31 cellular contexts compared by ENCODE assay signal in the genomic region with DNA sequence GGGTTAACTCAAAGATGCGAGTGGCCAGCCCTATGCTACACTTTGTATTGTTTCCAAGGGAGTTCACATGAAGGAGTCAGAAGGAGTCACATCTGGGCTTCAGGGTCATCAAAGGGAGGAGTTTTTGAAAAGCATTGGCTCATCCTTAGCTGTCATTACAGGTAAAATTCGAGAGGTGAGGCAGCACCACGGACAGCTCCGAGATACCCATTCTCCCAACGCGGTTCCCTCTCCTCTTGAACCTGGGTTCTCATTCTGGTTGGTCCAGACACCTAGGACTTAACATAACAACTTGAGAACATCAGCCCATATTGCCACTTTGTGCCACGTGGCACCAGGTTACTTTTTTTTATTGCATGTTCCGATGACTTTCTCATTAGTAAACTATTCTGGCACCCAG.
"Had no signal": no experiment of that assay in that cellular context is flagged by ENCODE, and none has a peak within 500 bp of the region (broad histone marks: within the 10 kb centered on the region; RNA-seq: fewer than 3 reads in every experiment).

No MANE protein-coding gene starts in this region.

- H3K27me3 Mint-ChIP-seq: activated B cell treated with CpG ODN at 0.5 μM for 24 hours; natural killer cell treated with Interleukin-12 subunit alpha and Interleukin-12 subunit beta and Interleukin-15 and Interleukin-18, amount 100 ng/mL, for 72 hours; stimulated activated naive B cell treated with anti-CD40 and anti-IgM and Interleukin-4, amounts not matched to agents 10 μg/mL and 1 μg/mL and 100 μg/mL, for 72 hours; T-helper 17 cell had no signal

- H3K4me1 ChIP-seq: adrenal gland, body of pancreas, gastrocnemius medialis, lower lobe of right lung, right atrium auricular region, suprapubic skin, tibial artery, upper lobe of right lung had no signal

- DNase-seq: activated B cell treated with CpG ODN at 0.5 μM for 24 hours; activated CD4-positive, alpha-beta T cell treated with anti-CD3 and anti-CD28 coated beads, Interleukin-2, amount 50 U/mL, for 4 hours; activated CD8-positive, alpha-beta memory T cell treated with anti-CD3 and anti-CD28 coated beads, Interleukin-2, amount 50 U/mL, for 4 hours; activated effector memory CD4-positive, alpha-beta T cell treated with anti-CD3 and anti-CD28 coated beads, Interleukin-2, amount 50 U/mL, for 16 hours; activated T-cell treated with anti-CD3 and anti-CD28 coated beads, Interleukin-2, amount 50 U/mL, for 1 hour; adrenal gland; aorta; body of pancreas; cerebellar nuclear complex; dorsolateral prefrontal cortex; effector memory CD4-positive, alpha-beta T cell; erythroblast; gastrocnemius medialis; glutamatergic neuron; immature natural killer cell; kidney; lower lobe of right lung; mesenchymal stem cell; stimulated activated CD4-positive, alpha-beta T cell treated with anti-CD3 and anti-CD28 coated beads, Interleukin-15, amount 100 ng/mL, for 24 hours; stimulated activated naive B cell treated with anti-CD40 and anti-IgM and Interleukin-4, amounts not matched to agents 10 μg/mL and 1 μg/mL and 100 μg/mL, for 72 hours; T-helper 17 cell; T1000; tibial artery; upper lobe of right lung had no signal

- H3K9me3 ChIP-seq: adrenal gland, body of pancreas, gastrocnemius medialis, lower lobe of right lung, right atrium auricular region, suprapubic skin, tibial artery, upper lobe of right lung had no signal

- H3K36me3 ChIP-seq: adrenal gland, gastrocnemius medialis, lower lobe of right lung, right atrium auricular region, suprapubic skin, tibial artery, upper lobe of right lung had no signal

- FAIRE-seq: kidney had no signal

- ATAC-seq: activated naive CD4-positive, alpha-beta T cell treated with anti-CD3 and anti-CD28 coated beads, Interleukin-2, amount 50 U/mL, for 72 hours; body of pancreas; gastrocnemius medialis; left lobe of liver; lower lobe of right lung; natural killer cell treated with Interleukin-12 subunit alpha and Interleukin-12 subunit beta and Interleukin-15 and Interleukin-18, amount 100 ng/mL, for 72 hours; stimulated activated naive B cell treated with anti-CD40 and anti-IgM and Interleukin-4, amounts not matched to agents 10 μg/mL and 1 μg/mL and 100 μg/mL, for 72 hours; T-helper 17 cell; upper lobe of right lung had no signal

- H3K36me3 Mint-ChIP-seq: activated naive CD4-positive, alpha-beta T cell treated with anti-CD3 and anti-CD28 coated beads, Interleukin-2, amount 50 U/mL, for 72 hours; immature natural killer cell; natural killer cell treated with Interleukin-12 subunit alpha and Interleukin-12 subunit beta and Interleukin-15 and Interleukin-18, amount 100 ng/mL, for 72 hours; stimulated activated naive B cell treated with anti-CD40 and anti-IgM and Interleukin-4, amounts not matched to agents 10 μg/mL and 1 μg/mL and 100 μg/mL, for 72 hours had no signal

- H3K4me3 Mint-ChIP-seq: activated B cell treated with CpG ODN at 0.5 μM for 24 hours; activated T-helper 1 cell treated with anti-CD3 and anti-CD28 coated beads, Interleukin-12 subunit alpha, Interleukin-12 subunit beta, Interleukin-2, Interleukin-4 antibody, amounts not matched to agents 30 ng/mL and 10 ng/mL and 1 ng/mL, durations not matched to agents 14 hours and 24 hours and 36 hours; immature natural killer cell; natural killer cell treated with Interleukin-12 subunit alpha and Interleukin-12 subunit beta and Interleukin-15 and Interleukin-18, amount 100 ng/mL, for 72 hours; stimulated activated naive B cell treated with anti-CD40 and anti-IgM and Interleukin-4, amounts not matched to agents 10 μg/mL and 1 μg/mL and 100 μg/mL, for 72 hours; T-helper 17 cell had no signal

- H3K4me3 ChIP-seq: adrenal gland, body of pancreas, coronary artery, dorsolateral prefrontal cortex, gastrocnemius medialis, lower lobe of right lung, right atrium auricular region, suprapubic skin, tibial artery, upper lobe of right lung had no signal

- H3K27me3 ChIP-seq: adrenal gland, body of pancreas, dorsolateral prefrontal cortex, gastrocnemius medialis, right atrium auricular region, suprapubic skin, tibial artery, upper lobe of right lung had no signal

- H3K27ac ChIP-seq: adrenal gland, body of pancreas, coronary artery, dorsolateral prefrontal cortex, gastrocnemius medialis, lower lobe of right lung, right atrium auricular region, suprapubic skin, tibial artery, upper lobe of right lung had no signal

- H3K27ac Mint-ChIP-seq: activated B cell treated with CpG ODN at 0.5 μM for 24 hours; activated naive CD4-positive, alpha-beta T cell treated with anti-CD3 and anti-CD28 coated beads, Interleukin-2, amount 50 U/mL, for 72 hours; activated T-helper 1 cell treated with anti-CD3 and anti-CD28 coated beads, Interleukin-12 subunit alpha, Interleukin-12 subunit beta, Interleukin-2, Interleukin-4 antibody, amounts not matched to agents 30 ng/mL and 10 ng/mL and 1 ng/mL, durations not matched to agents 14 hours and 24 hours and 36 hours; immature natural killer cell; natural killer cell treated with Interleukin-12 subunit alpha and Interleukin-12 subunit beta and Interleukin-15 and Interleukin-18, amount 100 ng/mL, for 72 hours; stimulated activated naive B cell treated with anti-CD40 and anti-IgM and Interleukin-4, amounts not matched to agents 10 μg/mL and 1 μg/mL and 100 μg/mL, for 72 hours; T-helper 17 cell had no signal

- H3K9me3 Mint-ChIP-seq: activated B cell treated with CpG ODN at 0.5 μM for 24 hours; activated naive CD4-positive, alpha-beta T cell treated with anti-CD3 and anti-CD28 coated beads, Interleukin-2, amount 50 U/mL, for 72 hours; activated T-helper 1 cell treated with anti-CD3 and anti-CD28 coated beads, Interleukin-12 subunit alpha, Interleukin-12 subunit beta, Interleukin-2, Interleukin-4 antibody, amounts not matched to agents 30 ng/mL and 10 ng/mL and 1 ng/mL, durations not matched to agents 14 hours and 24 hours and 36 hours; immature natural killer cell; natural killer cell treated with Interleukin-12 subunit alpha and Interleukin-12 subunit beta and Interleukin-15 and Interleukin-18, amount 100 ng/mL, for 72 hours; stimulated activated naive B cell treated with anti-CD40 and anti-IgM and Interleukin-4, amounts not matched to agents 10 μg/mL and 1 μg/mL and 100 μg/mL, for 72 hours had no signal

- H3K4me1 Mint-ChIP-seq: activated B cell treated with CpG ODN at 0.5 μM for 24 hours; immature natural killer cell; stimulated activated naive B cell treated with anti-CD40 and anti-IgM and Interleukin-4, amounts not matched to agents 10 μg/mL and 1 μg/mL and 100 μg/mL, for 72 hours; T-helper 17 cell had no signal
